3 cellular contexts compared by ENCODE assay signal in genomic region chr5:152704286-152704685, GRCh38.
A peak's percentile ranks its signal among the peaks of the same experiment; 100 is the strongest.
TF ChIP-seq lines count a peak whose summit lies in the region.

No MANE protein-coding gene starts in this region.

TF ChIP-seq in HepG2, 621 proteins besides CTCF, POLR2A, EP300 and RAD21:
- TF ChIP-seq MAFF (IDR thresholded peaks at IDR 0.05; ENCODE audit: low read depth, low read length) = peak; percentile 93
- no peak for TF ChIP-seq CAMTA2 (CRISPR knock-in tag; IDR thresholded peaks at IDR 0.05; ENCODE audit: borderline replicate concordance)
- no peak for TF ChIP-seq ZNF382 (CRISPR knock-in tag; IDR thresholded peaks at IDR 0.05; ENCODE audit: borderline replicate concordance)
- no peak for TF ChIP-seq RFX5 (IDR thresholded peaks at IDR 0.05; ENCODE audit: low read depth, low read length)
- TF ChIP-seq ZNF749 (CRISPR knock-in tag; IDR thresholded peaks at IDR 0.05; ENCODE audit: borderline replicate concordance) = no peak
- TF ChIP-seq GMEB2 (CRISPR knock-in tag; IDR thresholded peaks at IDR 0.05; ENCODE audit: low read depth) = no peak
- TF ChIP-seq, protein P1, sequence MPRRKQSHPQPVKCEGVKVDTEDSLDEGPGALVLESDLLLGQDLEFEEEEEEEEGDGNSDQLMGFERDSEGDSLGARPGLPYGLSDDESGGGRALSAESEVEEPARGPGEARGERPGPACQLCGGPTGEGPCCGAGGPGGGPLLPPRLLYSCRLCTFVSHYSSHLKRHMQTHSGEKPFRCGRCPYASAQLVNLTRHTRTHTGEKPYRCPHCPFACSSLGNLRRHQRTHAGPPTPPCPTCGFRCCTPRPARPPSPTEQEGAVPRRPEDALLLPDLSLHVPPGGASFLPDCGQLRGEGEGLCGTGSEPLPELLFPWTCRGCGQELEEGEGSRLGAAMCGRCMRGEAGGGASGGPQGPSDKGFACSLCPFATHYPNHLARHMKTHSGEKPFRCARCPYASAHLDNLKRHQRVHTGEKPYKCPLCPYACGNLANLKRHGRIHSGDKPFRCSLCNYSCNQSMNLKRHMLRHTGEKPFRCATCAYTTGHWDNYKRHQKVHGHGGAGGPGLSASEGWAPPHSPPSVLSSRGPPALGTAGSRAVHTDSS (CRISPR knock-in tag; conservative IDR thresholded peaks at IDR 0.05) = no peak
- no peak for TF ChIP-seq SRY (CRISPR knock-in tag; IDR thresholded peaks at IDR 0.05)
- peak; percentile 90 to 96 for TF ChIP-seq MAFK (conservative IDR thresholded peaks at IDR 0.05 in 1 of 2, IDR thresholded peaks at IDR 0.05 in 1 of 2; ENCODE audit: low read length in 2 of 2)
- no peak for TF ChIP-seq POGZ (CRISPR knock-in tag; IDR thresholded peaks at IDR 0.05)

TF ChIP-seq in IMR-90, 13 proteins besides CTCF, POLR2A, EP300 and RAD21:
- TF ChIP-seq MAFK (IDR thresholded peaks at IDR 0.05; ENCODE audit: low read depth, low read length) (peak; percentile 87), CEBPB (IDR thresholded peaks at IDR 0.05; ENCODE audit: low read depth, low read length) (no peak), ELK1 (IDR thresholded peaks at IDR 0.05; ENCODE audit: borderline replicate concordance, low read depth, low read length) (no peak), BHLHE40 (IDR thresholded peaks at IDR 0.05; ENCODE audit: low read depth, low read length) (no peak), NFE2L2 (IDR thresholded peaks at IDR 0.05; ENCODE audit: low read depth, low read length) (no peak)

TF ChIP-seq in K562, 482 proteins besides CTCF, POLR2A, EP300 and RAD21:
- TF ChIP-seq SRSF1 (IDR thresholded peaks at IDR 0.05; ENCODE audit: low read depth, low read length) (no peak), ZNF507 (tag; conservative IDR thresholded peaks at IDR 0.05) (no peak), ZNF224 (CRISPR knock-in tag; IDR thresholded peaks at IDR 0.05) (no peak), C11orf30 (IDR thresholded peaks at IDR 0.05; ENCODE audit: low read depth) (peak; percentile 33; the same call in 1 of the 2 replicates), MAFF (IDR thresholded peaks at IDR 0.05; ENCODE audit: low read length) (peak; percentile 68), MAFG (tag; conservative IDR thresholded peaks at IDR 0.05) (peak; percentile 44; the same call in 1 of the 2 replicates), MAFK (IDR thresholded peaks at IDR 0.05; ENCODE audit: low read length) (peak; percentile 75), ZNF316 (IDR thresholded peaks at IDR 0.05) (peak; percentile 55; the same call in 1 of the 2 replicates), KDM1A (IDR thresholded peaks at IDR 0.05) (no peak)
- TF ChIP-seq, protein P2, sequence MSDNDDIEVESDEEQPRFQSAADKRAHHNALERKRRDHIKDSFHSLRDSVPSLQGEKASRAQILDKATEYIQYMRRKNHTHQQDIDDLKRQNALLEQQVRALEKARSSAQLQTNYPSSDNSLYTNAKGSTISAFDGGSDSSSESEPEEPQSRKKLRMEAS (CRISPR knock-in tag; IDR thresholded peaks at IDR 0.05) = no peak
TF ChIP-seq in K562: peak in this region for 5.
